24 cellular contexts compared by ENCODE assay signal in the genomic region with DNA sequence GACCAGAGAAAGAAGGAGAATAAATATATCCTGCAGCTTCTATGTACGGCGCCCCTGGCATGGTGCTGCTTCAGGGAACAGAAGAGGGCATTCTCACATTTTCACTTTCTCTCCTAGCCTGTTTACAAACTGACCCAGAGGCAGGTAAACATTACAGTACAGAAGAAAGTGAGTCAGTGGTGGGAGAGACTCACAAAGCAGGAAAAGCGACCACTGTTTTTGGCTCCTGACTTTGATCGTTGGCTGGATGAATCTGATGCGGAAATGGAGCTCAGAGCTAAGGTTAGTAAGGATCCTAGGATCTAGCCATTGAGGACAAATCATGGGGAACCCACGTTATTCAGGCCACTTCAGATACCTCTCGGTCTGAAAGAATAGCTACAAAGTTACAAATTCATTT.
"Had no signal": no experiment of that assay in that cellular context is flagged by ENCODE, and none has a peak within 500 bp of the region (broad histone marks: within the 10 kb centered on the region; RNA-seq: fewer than 3 reads in every experiment).

No MANE protein-coding gene starts in this region.

- H3K27me3 ChIP-seq: ovary, right atrium auricular region, right lobe of liver, tibial nerve, upper lobe of left lung had no signal

- H3K4me3 Mint-ChIP-seq: natural killer cell; nephron progenitor cell; stimulated activated naive CD8-positive, alpha-beta T cell treated with anti-CD3 and anti-CD28 coated beads, Interleukin-15, Interleukin-2, amounts not matched to agents 100 ng/mL and 50 ng/mL, for 24 hours had no signal

- H3K36me3 Mint-ChIP-seq: natural killer cell had no signal

- H3K4me1 Mint-ChIP-seq: natural killer cell, nephron progenitor cell had no signal

- DNase-seq: head of caudate nucleus; hippocampal formation; kidney glomerular epithelial cell; left cardiac atrium; lower lobe of right lung; mammary epithelial cell; mesenchymal stem cell; naive B cell; natural killer cell; nephron progenitor cell; ovary; right lobe of liver; stimulated activated CD4-positive, alpha-beta T cell treated with anti-CD3 and anti-CD28 coated beads, Interleukin-12 subunit alpha, Interleukin-12 subunit beta, amount 100 ng/mL, for 4 hours; stimulated activated CD4-positive, alpha-beta T cell treated with anti-CD3 and anti-CD28 coated beads, Interleukin-15, amount 100 ng/mL, for 24 hours; stimulated activated CD4-positive, alpha-beta T cell treated with anti-CD3 and anti-CD28 coated beads, Interleukin-2, amount 100 ng/mL, for 24 hours; stimulated activated CD4-positive, alpha-beta T cell treated with anti-CD3 and anti-CD28 coated beads, Interleukin-4, amount 100 ng/mL, for 1 hour; stimulated activated naive CD4-positive, alpha-beta T cell; upper lobe of left lung had no signal

- H3K9me3 ChIP-seq: lower lobe of right lung, ovary, right atrium auricular region, right lobe of liver, tibial nerve, upper lobe of left lung had no signal

- H3K27ac Mint-ChIP-seq: natural killer cell; progenitor cell of endocrine pancreas; stimulated activated naive CD8-positive, alpha-beta T cell treated with anti-CD3 and anti-CD28 coated beads, Interleukin-15, Interleukin-2, amounts not matched to agents 100 ng/mL and 50 ng/mL, for 24 hours had no signal

- H3K27ac ChIP-seq: lower lobe of right lung, ovary, right atrium auricular region, right lobe of liver, skin epidermis, tibial nerve, upper lobe of left lung had no signal

- H3K4me3 ChIP-seq: lower lobe of right lung, ovary, right atrium auricular region, right lobe of liver, skin epidermis, tibial nerve, upper lobe of left lung had no signal

- H3K9me3 Mint-ChIP-seq: naive B cell; natural killer cell; nephron progenitor cell; stimulated activated naive CD8-positive, alpha-beta T cell treated with anti-CD3 and anti-CD28 coated beads, Interleukin-15, Interleukin-2, amounts not matched to agents 100 ng/mL and 50 ng/mL, for 24 hours had no signal

- ATAC-seq: left cardiac atrium, left lobe of liver, lower lobe of right lung, natural killer cell, right lobe of liver had no signal

- H3K4me1 ChIP-seq: lower lobe of right lung, right atrium auricular region, right lobe of liver, tibial nerve, upper lobe of left lung had no signal

- H3K36me3 ChIP-seq: ovary had no signal

- H3K27me3 Mint-ChIP-seq: naive B cell; progenitor cell of endocrine pancreas; stimulated activated naive CD8-positive, alpha-beta T cell treated with anti-CD3 and anti-CD28 coated beads, Interleukin-15, Interleukin-2, amounts not matched to agents 100 ng/mL and 50 ng/mL, for 24 hours had no signal
